ENCODE assay signal across 8 cellular contexts in genomic region chr12:48996794-48997718, GRCh38. TPM values are rescaled to one million over a fixed set of nuclear protein-coding genes. Genes with fewer than 3 reads are reported as not detected.
DNase-seq lines count a peak whose midpoint lies in the region; ATAC-seq and TF ChIP-seq lines count a peak whose summit lies in the region.

No MANE protein-coding gene starts in this region.

- peaks cover 15% of the 10 kb centered on the region for H3K36me3 Mint-ChIP-seq in activated CD4-positive, alpha-beta T cell treated with anti-CD3 and anti-CD28 coated beads for 36 hours (ENCODE audit: low read depth)

- DNase-seq in NCI-H1694 (lab: John Stamatoyannopoulos, UW) (peak; percentile 50), lung (ENCODE audit: low spot score) (peak; percentile 77)
- peak; percentile 84 for DNase-seq in activated CD4-positive, alpha-beta T cell treated with anti-CD3 and anti-CD28 coated beads for 36 hours
- peak; percentile 55 to 59 (median 59) for DNase-seq in effector memory CD4-positive, alpha-beta T cell
- peak; percentile 48 for DNase-seq in stimulated activated CD8-positive, alpha-beta memory T cell treated with anti-CD3 and anti-CD28 coated beads, Interleukin-12 subunit alpha, Interleukin-12 subunit beta, amount 100 ng/mL, for 4 hours (ENCODE audit: low read depth)

- intact Hi-C loops in activated CD4-positive, alpha-beta T cell treated with anti-CD3 and anti-CD28 coated beads for 36 hours (cut with DNase I, micrococcal nuclease): loop anchor here (1.0 to 5.0 kb wide), 8 partner anchors 21 to 245 kb away; partner anchors contain the start of genes PRKAG1 (in 2 of the 2), DDX23 (in 1 of the 2) and DHH (in 1 of the 2)

- peak overlapping the region; percentile 14 for H3K4me3 Mint-ChIP-seq in activated CD4-positive, alpha-beta T cell treated with anti-CD3 and anti-CD28 coated beads for 36 hours

- H3K27me3 ChIP-seq in effector memory CD4-positive, alpha-beta T cell (replicated peaks; ENCODE audit: control insufficient read depth, insufficient read depth, low read length, poor library complexity, severe bottlenecking): peaks cover 37% of the 10 kb centered on the region
- peaks cover 6% of the 10 kb centered on the region for H3K27me3 ChIP-seq in lung (ENCODE audit: control insufficient read depth, insufficient read depth)

- no peaks in the 10 kb centered on the region for H3K9me3 Mint-ChIP-seq in activated CD4-positive, alpha-beta T cell treated with anti-CD3 and anti-CD28 coated beads for 36 hours (ENCODE audit: low read depth)

- TF ChIP-seq CTCF in GM12872 (IDR thresholded peaks at IDR 0.05; ENCODE audit: insufficient read depth, low read depth, low read length) (peak; percentile 82), lung (IDR thresholded peaks at IDR 0.05; ENCODE audit: control extremely low read depth, extremely low read depth) (peak; percentile 55)

- no peak overlapping the region for H3K27ac Mint-ChIP-seq in activated CD4-positive, alpha-beta T cell treated with anti-CD3 and anti-CD28 coated beads for 36 hours

- H3K4me1 Mint-ChIP-seq in activated CD4-positive, alpha-beta T cell treated with anti-CD3 and anti-CD28 coated beads for 36 hours: peaks cover 26% of the 10 kb centered on the region

- H3K27ac ChIP-seq in effector memory CD4-positive, alpha-beta T cell (ENCODE audit: insufficient read depth, low read length, poor library complexity, severe bottlenecking): no peak overlapping the region
- H3K27ac ChIP-seq in lung (ENCODE audit: low read depth in 1 of 2, low read length in 1 of 2): no peak overlapping the region

- H3K36me3 ChIP-seq in effector memory CD4-positive, alpha-beta T cell (ENCODE audit: control insufficient read depth, insufficient read depth, low read length): peaks cover 2% of the 10 kb centered on the region
- H3K36me3 ChIP-seq in lung (ENCODE audit: control insufficient read depth in 2 of 2, insufficient read depth in 2 of 2, low read length in 2 of 2): peaks cover 5 to 10% of the 10 kb centered on the region in 2 donors

- CTCF ChIA-PET in activated CD4-positive, alpha-beta T cell treated with anti-CD3 and anti-CD28 coated beads for 36 hours (lab: Charles Lee): interaction anchor here (0.6 to 13.4 kb wide), 33 partner anchors 9 to 518 kb away, joined by 3 to 246 read pairs (median 4); partner anchors contain the start of genes ARF3, DDX23, PRKAG1 and RHEBL1

- peaks cover 52% of the 10 kb centered on the region for H3K27me3 Mint-ChIP-seq in activated CD4-positive, alpha-beta T cell treated with anti-CD3 and anti-CD28 coated beads for 36 hours

- ATAC-seq in activated CD4-positive, alpha-beta T cell treated with anti-CD3 and anti-CD28 coated beads for 36 hours: peak; percentile 60
- ATAC-seq in lung (ENCODE audit: insufficient read depth, low FRiP score): peak; percentile 61
- ATAC-seq in HG02678 (IDR thresholded peaks at IDR 0.05; ENCODE audit: unreplicated experiment): no peak
- ATAC-seq in GM21528 (IDR thresholded peaks at IDR 0.05; ENCODE audit: low FRiP score, unreplicated experiment): no peak

- H3K4me3 ChIP-seq in effector memory CD4-positive, alpha-beta T cell (ENCODE audit: insufficient read depth, low read depth, low read length, poor library complexity, severe bottlenecking): peak overlapping the region; percentile 59
- peak overlapping the region; percentile 20 for H3K4me3 ChIP-seq in lung

- H3K9me3 ChIP-seq in effector memory CD4-positive, alpha-beta T cell (ENCODE audit: control insufficient read depth, low read length): no peaks in the 10 kb centered on the region
- peaks cover 0 to 7% of the 10 kb centered on the region in 2 donors for H3K9me3 ChIP-seq in lung (ENCODE audit: control insufficient read depth in 2 of 2, insufficient read depth in 1 of 2, low read length in 1 of 2)

- 4 to 5% methylated on average over 70 to 71 of the region's 71 CpGs for WGBS in lung, 2 donors

- POLR2A ChIA-PET in activated CD4-positive, alpha-beta T cell treated with anti-CD3 and anti-CD28 coated beads for 36 hours (lab: Charles Lee): interaction anchor here (0.7 to 0.8 kb wide), 2 partner anchors 17 to 315 kb away, joined by 3 to 4 read pairs; partner anchors contain the start of gene KANSL2

- H3K4me1 ChIP-seq in effector memory CD4-positive, alpha-beta T cell (ENCODE audit: control insufficient read depth, insufficient read depth, low read length, poor library complexity, severe bottlenecking): peaks cover 46% of the 10 kb centered on the region
- H3K4me1 ChIP-seq in lung (ENCODE audit: control insufficient read depth in 2 of 2, insufficient read depth in 2 of 2, low read length in 2 of 2): peaks cover 2 to 18% of the 10 kb centered on the region in 2 donors

RNA-seq across cellular contexts. Expression of gene DDN, which starts 2.1 kb away (rescaled TPM):
- total RNA-seq in activated CD4-positive, alpha-beta T cell treated with anti-CD3 and anti-CD28 coated beads for 36 hours: under 1 TPM; 0.48 to 0.61 TPM
- under 1 TPM; 0.11 to 0.12 TPM for total RNA-seq in lung
- under 1 TPM; 0.04 to 0.07 TPM for polyA plus RNA-seq in lung

RNA-seq across cellular contexts. Expression of gene WNT1, which starts 18.9 kb away (rescaled TPM):
- total RNA-seq in activated CD4-positive, alpha-beta T cell treated with anti-CD3 and anti-CD28 coated beads for 36 hours: not detected
- total RNA-seq in lung: under 1 TPM; 0.15 to 0.20 TPM
- polyA plus RNA-seq in lung: under 1 TPM in 1 of 2 donors, not detected in 1; 0.09 TPM

RNA-seq across cellular contexts. Expression of gene PRKAG1, which starts 21.5 kb away (rescaled TPM):
- 10 to 100 TPM; 54.5 to 62.6 TPM for total RNA-seq in activated CD4-positive, alpha-beta T cell treated with anti-CD3 and anti-CD28 coated beads for 36 hours
- 10 to 100 TPM; 33.1 to 53.6 TPM for total RNA-seq in lung
- 10 to 100 TPM; 45.7 to 54.5 TPM for polyA plus RNA-seq in lung

RNA-seq across cellular contexts. Expression of gene WNT10B, which starts 25.5 kb away (rescaled TPM):
- total RNA-seq in activated CD4-positive, alpha-beta T cell treated with anti-CD3 and anti-CD28 coated beads for 36 hours: under 1 TPM; 0.16 to 0.18 TPM
- total RNA-seq in lung: under 1 TPM in 1 of 2 donors, not detected in 1; 0.43 TPM
- polyA plus RNA-seq in lung: under 1 TPM; 0.24 to 0.35 TPM

RNA-seq across cellular contexts. Expression of gene ARF3, which starts 39.8 kb away (rescaled TPM):
- 10 to 100 TPM; 84.7 to 96.1 TPM for total RNA-seq in activated CD4-positive, alpha-beta T cell treated with anti-CD3 and anti-CD28 coated beads for 36 hours
- total RNA-seq in lung: 100 to 1,000 TPM in 1 of 2 donors, 10 to 100 TPM in 1; 37.9 to 194 TPM
- polyA plus RNA-seq in lung: 100 to 1,000 TPM; 104 to 118 TPM

Comparison
In these comparisons a context has a peak if more than half of its experiments do, and no peak if none do; other contexts are left out.
1. ATAC-seq: peak in activated CD4-positive, alpha-beta T cell treated with anti-CD3 and anti-CD28 coated beads for 36 hours (single experiment) and lung (single experiment); none in HG02678 (single experiment) and GM21528 (single experiment).
2. Peak in every context shown above with its lines, with median percentiles within 50 percentile points of each other: DNase-seq.